30 cellular contexts compared by ENCODE assay signal in genomic region chr9:34374339-34374738, GRCh38. TPM values are rescaled to one million over a fixed set of nuclear protein-coding genes. Genes with fewer than 3 reads are reported as not detected.
DNase-seq lines count a peak whose midpoint lies in the region; ATAC-seq, FAIRE-seq and TF ChIP-seq lines count a peak whose summit lies in the region.
"Had no signal": no experiment of that assay in that cellular context is flagged by ENCODE, and none has a peak within 500 bp of the region (broad histone marks: within the 10 kb centered on the region; RNA-seq: fewer than 3 reads in every experiment).

No MANE protein-coding gene starts in this region.

- CTCF ChIA-PET in Caco-2 (lab: Charles Lee), result interaction anchor here (0.9 to 7.5 kb wide), 4 partner anchors 22 to 307 kb away, joined by 3 to 105 read pairs (median 10); no protein-coding TSS in a partner anchor
- CTCF ChIA-PET in H1 (lab: Charles Lee; ENCODE audit: partially characterized antibody), result interaction anchor here (0.9 to 19.4 kb wide), 5 partner anchors 10 to 120 kb away, joined by 3 to 350 read pairs (median 83); no protein-coding TSS in a partner anchor

- H3K9me3 Mint-ChIP-seq in Caco-2 (ENCODE audit: unreplicated experiment), result no peaks in the 10 kb centered on the region
- H3K9me3 Mint-ChIP-seq: activated naive CD4-positive, alpha-beta T cell treated with anti-CD3 and anti-CD28 coated beads, Interleukin-2, amount 50 U/mL, for 24 hours; activated T-helper 2 cell treated with anti-CD3 and anti-CD28 coated beads, Interferon-gamma antibody, Interleukin-2, Interleukin-4, amounts not matched to agents 10 μg/mL and 5 μg/mL and 100 μg/mL, durations not matched to agents 14 hours and 24 hours and 36 hours; CD8-positive, alpha-beta memory T cell; stimulated activated memory B cell treated with anti-CD40 and anti-IgM and Interleukin-4, amounts not matched to agents 10 μg/mL and 1 μg/mL and 100 μg/mL, for 72 hours had no signal

- H2BK20ac ChIP-seq in H1 (ENCODE audit: low read length), result no peak overlapping the region

- TF ChIP-seq EP300 in H1 (IDR thresholded peaks at IDR 0.05; ENCODE audit: borderline replicate concordance in 1 of 2, low read depth in 2 of 2, low read length in 2 of 2) (no peak), stomach (IDR thresholded peaks at IDR 0.05) (no peak)

- BruUV-seq in Caco-2 (replicated peaks; lab: Mats Ljungman, UMichigan), result no TSS peak

- H3K27me3 Mint-ChIP-seq in Caco-2 (ENCODE audit: insufficient read depth, unreplicated experiment), result no peaks in the 10 kb centered on the region
- H3K27me3 Mint-ChIP-seq: activated naive CD4-positive, alpha-beta T cell treated with anti-CD3 and anti-CD28 coated beads, Interleukin-2, amount 50 U/mL, for 24 hours; B cell; CD8-positive, alpha-beta memory T cell; stimulated activated memory B cell treated with anti-CD40 and anti-IgM and Interleukin-4, amounts not matched to agents 10 μg/mL and 1 μg/mL and 100 μg/mL, for 72 hours had no signal

- no peak overlapping the region; a peak in 1 of 4 replicates for H3K4me2 ChIP-seq in H1 (ENCODE audit: insufficient read depth in 1 of 2, low read depth in 2 of 2, low read length in 2 of 2)

- H2BK12ac ChIP-seq in H1 (ENCODE audit: low read depth, low read length), result no peak overlapping the region

- H3K9me3 ChIP-seq in Caco-2, result no peaks in the 10 kb centered on the region; the same call in 1 of the 2 replicates
- no peaks in the 10 kb centered on the region; a peak in 1 of 4 replicates for H3K9me3 ChIP-seq in H1 (ENCODE audit: insufficient read depth in 2 of 2, low read depth in 1 of 2, low read length in 1 of 2)
- H3K9me3 ChIP-seq in mucosa of stomach (ENCODE audit: control insufficient read depth, low read length), result no peaks in the 10 kb centered on the region
- H3K9me3 ChIP-seq in stomach, result no peaks in the 10 kb centered on the region
- H3K9me3 ChIP-seq: heart left ventricle, prostate gland had no signal

- no peak overlapping the region for H2AFZ ChIP-seq in H1 (ENCODE audit: low read length)

- H3K4me3 Mint-ChIP-seq in Caco-2 (ENCODE audit: unreplicated experiment), result peak overlapping the region; percentile 88
- H3K4me3 Mint-ChIP-seq: activated CD8-positive, alpha-beta T cell treated with anti-CD3 and anti-CD28 coated beads, Interleukin-2, amount 10 ng/mL, durations not matched to agents 7 days and 5 days; activated naive CD4-positive, alpha-beta T cell treated with anti-CD3 and anti-CD28 coated beads, Interleukin-2, amount 50 U/mL, for 24 hours; B cell; stimulated activated memory B cell treated with anti-CD40 and anti-IgM and Interleukin-4, amounts not matched to agents 10 μg/mL and 1 μg/mL and 100 μg/mL, for 72 hours had no signal

- H3K36me3 Mint-ChIP-seq in Caco-2 (ENCODE audit: insufficient read depth, unreplicated experiment), result peaks cover 48% of the 10 kb centered on the region
- H3K36me3 Mint-ChIP-seq: naive B cell; stimulated activated memory B cell treated with anti-CD40 and anti-IgM and Interleukin-4, amounts not matched to agents 10 μg/mL and 1 μg/mL and 100 μg/mL, for 72 hours had no signal

- H2BK5ac ChIP-seq in H1 (ENCODE audit: low read depth, low read length), result no peak overlapping the region

- H3K23me2 ChIP-seq in H1 (ENCODE audit: low read depth, low read length), result peaks cover 13% of the 10 kb centered on the region

- no peak overlapping the region for H4K5ac ChIP-seq in H1 (ENCODE audit: insufficient read length, low read depth, low read length)

- H3K4ac ChIP-seq in H1 (replicated peaks; ENCODE audit: insufficient read length, low read depth, low read length), result no peak overlapping the region

- peak overlapping the region; percentile 84; the same call in 1 of the 2 replicates for H2AK5ac ChIP-seq in H1 (ENCODE audit: low read depth, low read length)

- peak overlapping the region; percentile 49 for H3K27ac Mint-ChIP-seq in Caco-2 (ENCODE audit: unreplicated experiment)
- H3K27ac Mint-ChIP-seq: activated CD8-positive, alpha-beta T cell treated with anti-CD3 and anti-CD28 coated beads, Interleukin-2, amount 10 ng/mL, durations not matched to agents 7 days and 5 days; activated naive CD4-positive, alpha-beta T cell treated with anti-CD3 and anti-CD28 coated beads, Interleukin-2, amount 50 U/mL, for 24 hours; activated T-helper 2 cell treated with anti-CD3 and anti-CD28 coated beads, Interferon-gamma antibody, Interleukin-2, Interleukin-4, amounts not matched to agents 10 μg/mL and 5 μg/mL and 100 μg/mL, durations not matched to agents 14 hours and 24 hours and 36 hours; B cell; naive B cell; stimulated activated memory B cell treated with anti-CD40 and anti-IgM and Interleukin-4, amounts not matched to agents 10 μg/mL and 1 μg/mL and 100 μg/mL, for 72 hours had no signal

- ATAC-seq in HG02642 (IDR thresholded peaks at IDR 0.05; ENCODE audit: poor library complexity, unreplicated experiment), result no peak
- ATAC-seq: activated CD8-positive, alpha-beta T cell treated with anti-CD3 and anti-CD28 coated beads, Interleukin-2, amount 10 ng/mL, durations not matched to agents 7 days and 5 days; heart left ventricle; left ventricle myocardium superior; stimulated activated memory B cell treated with anti-CD40 and anti-IgM and Interleukin-4, amounts not matched to agents 10 μg/mL and 1 μg/mL and 100 μg/mL, for 72 hours had no signal

- no peak overlapping the region for H3K14ac ChIP-seq in H1 (ENCODE audit: insufficient read length)

- in situ Hi-C loops in brain microvascular endothelial cell (cut with HindIII; ENCODE audit: low pct_ligation_motif_present, low sequenced_read_pairs), result no loop called here

- TF ChIP-seq RAD21 in H1 (IDR thresholded peaks at IDR 0.05 in 1 of 2, conservative IDR thresholded peaks at IDR 0.05 in 1 of 2; ENCODE audit: low read depth in 2 of 2, low read length in 2 of 2), result no peak

- TF ChIP-seq CTCF in Caco-2 (IDR thresholded peaks at IDR 0.05; ENCODE audit: insufficient read depth in 1 of 2, low read depth in 1 of 2, low read length in 1 of 2, severe bottlenecking in 1 of 2, unreplicated experiment in 1 of 2), result no peak
- no peak for TF ChIP-seq CTCF in H1 (IDR thresholded peaks at IDR 0.05; ENCODE audit: control extremely low read depth in 1 of 3, insufficient read depth in 1 of 3, low read depth in 1 of 3, low read length in 3 of 3)
- no peak for TF ChIP-seq CTCF in stomach (IDR thresholded peaks at IDR 0.05)
- no peak for TF ChIP-seq CTCF in brain microvascular endothelial cell (IDR thresholded peaks at IDR 0.05; ENCODE audit: low read depth, low read length, missing control alignments)

- intact Hi-C loops in Caco-2 (cut with micrococcal nuclease; ENCODE audit: unreplicated experiment), result loop anchor here (2.0 kb wide), 1 partner anchor 30 kb away; no protein-coding TSS in a partner anchor
- intact Hi-C loops in stomach (cut with DNase I; ENCODE audit: low total_unique reads), result loop anchor here (5.0 to 10.0 kb wide), 2 partner anchors 37 to 190 kb away; no protein-coding TSS in a partner anchor

- H3K9ac ChIP-seq in H1 (replicated peaks in 1 of 4; ENCODE audit: extremely low read depth in 1 of 4, low read depth in 3 of 4, low read length in 3 of 4), result no peak overlapping the region
- H3K9ac ChIP-seq in mucosa of stomach (ENCODE audit: low read length), result peak overlapping the region; percentile 3

- H4K91ac ChIP-seq in H1 (replicated peaks; ENCODE audit: insufficient read length, low read length), result no peak overlapping the region

- H3K27ac ChIP-seq in H1 (ENCODE audit: low read depth, low read length) (no peak overlapping the region), stomach (peak overlapping the region; percentile 44 to 93 (median 85)), brain microvascular endothelial cell (no peak overlapping the region)
- H3K27ac ChIP-seq: prostate gland had no signal

- WGBS in H1 (ENCODE audit: extremely low coverage in 1 of 2, insufficient coverage in 1 of 2, insufficient read length in 1 of 2, insufficient replicate concordance in 2 of 2, low coverage in 1 of 2, low lambda C conversion rate in 2 of 2, missing lambda C conversion rate in 1 of 2), 2 experiments, result 91% methylated on average over 3 of the region's 3 CpGs; no CpG with 5 or more reads in 1 of the 2 experiments
- 61 to 74% (median 66%) methylated on average over 3 of the region's 3 CpGs for WGBS in stomach, 5 donors

- H2BK120ac ChIP-seq in H1 (replicated peaks; ENCODE audit: low read depth, low read length), result no peak overlapping the region

- 0 out of 2 replicates have a peak overlapping the region, but pooled peaks have one; percentile 61 for H2BK15ac ChIP-seq in H1 (ENCODE audit: low read length)

- no peak overlapping the region for H3K18ac ChIP-seq in H1 (ENCODE audit: extremely low read depth, low read length)

- H3K79me1 ChIP-seq in H1 (ENCODE audit: low read depth, low read length), result no peaks in the 10 kb centered on the region; the same call in 1 of the 2 replicates

- POLR2A ChIA-PET in Caco-2 (lab: Charles Lee) (interaction anchor here (0.5 to 0.9 kb wide), 3 partner anchors 14 to 229 kb away, joined by 3 to 5 read pairs (median 4); no protein-coding TSS in a partner anchor), H1 (lab: Charles Lee; ENCODE audit: partially characterized antibody) (interaction anchor here (3.4 kb wide), 1 partner anchor 10 kb away, joined by 18 read pairs; no protein-coding TSS in a partner anchor)

- H3K4me3 ChIP-seq in Caco-2 (ENCODE audit: low read depth, low read length), result 0 out of 2 replicates have a peak overlapping the region, but pooled peaks have one; percentile 10
- H3K4me3 ChIP-seq in H1 (ENCODE audit: extremely low read depth in 1 of 4, insufficient read depth in 2 of 4, low read depth in 3 of 4, low read length in 4 of 4), result no peak overlapping the region
- no peak overlapping the region for H3K4me3 ChIP-seq in mucosa of stomach (ENCODE audit: low read length)
- H3K4me3 ChIP-seq in stomach, result no peak overlapping the region
- H3K4me3 ChIP-seq in brain microvascular endothelial cell (ENCODE audit: low read depth, low read length), result no peak overlapping the region
- H3K4me3 ChIP-seq: heart left ventricle, prostate gland had no signal

- FAIRE-seq in H1 (lab: Jason Lieb, UNC), result no peak
- FAIRE-seq: GM19239, H54 had no signal

- DNase-seq in Caco-2 (no peak), H1 (ENCODE audit: low read depth in 1 of 2, low spot score in 2 of 2) (no peak), stomach (no peak), NCI-H345 (lab: John Stamatoyannopoulos, UW) (no peak), NCI-H187 (lab: John Stamatoyannopoulos, UW) (no peak), brain microvascular endothelial cell (no peak)
- DNase-seq: ACHN; activated CD8-positive, alpha-beta T cell treated with anti-CD3 and anti-CD28 coated beads, Interleukin-2, amount 10 ng/mL, durations not matched to agents 7 days and 5 days; activated T-cell treated with anti-CD3 and anti-CD28 coated beads for 4 hours; amniotic stem cell; CD8-positive, alpha-beta memory T cell; effector memory CD4-positive, alpha-beta T cell; EL; erythroblast; heart left ventricle; Karpas-422; left ventricle myocardium superior; naive B cell; NCI-H2029 treated with DMSO at 0.1 percent for 48 hours; Right ventricle myocardium superior; T-helper 2 cell had no signal

- H3K4me1 Mint-ChIP-seq in Caco-2 (ENCODE audit: low read depth, unreplicated experiment), result peaks cover 22% of the 10 kb centered on the region

- H4K8ac ChIP-seq in H1 (ENCODE audit: extremely low read depth, insufficient read depth, low read length), result no peak overlapping the region

- H3K23ac ChIP-seq in H1 (ENCODE audit: insufficient read length), result no peak overlapping the region

- H3K56ac ChIP-seq in H1 (replicated peaks; ENCODE audit: insufficient read length, low read depth, low read length), result no peak overlapping the region

- H4K20me1 ChIP-seq in H1 (replicated peaks in 1 of 2; ENCODE audit: control insufficient read depth in 1 of 2, insufficient read depth in 2 of 2, low read length in 2 of 2), result peaks cover 0 to 4% of the 10 kb centered on the region in 2 experiments

- TF ChIP-seq POLR2A in H1 (IDR thresholded peaks at IDR 0.05; ENCODE audit: control extremely low read depth in 1 of 2, low read depth in 2 of 2, low read length in 2 of 2) (no peak), stomach (IDR thresholded peaks at IDR 0.05) (no peak)

- peaks cover 13% of the 10 kb centered on the region for H3K36me3 ChIP-seq in Caco-2 (ENCODE audit: control insufficient read depth, insufficient read depth, low read length)
- peaks cover 0 to 9% (median 0%) of the 10 kb centered on the region in 4 experiments; a peak in 1 of 8 replicates for H3K36me3 ChIP-seq in H1 (ENCODE audit: control insufficient read depth in 2 of 4, insufficient read depth in 4 of 4, low read length in 3 of 4)
- H3K36me3 ChIP-seq in mucosa of stomach (ENCODE audit: control insufficient read depth, insufficient read depth, low read length), result peaks cover 8% of the 10 kb centered on the region
- peaks cover 26 to 39% (median 30%) of the 10 kb centered on the region in 4 donors for H3K36me3 ChIP-seq in stomach
- no peaks in the 10 kb centered on the region for H3K36me3 ChIP-seq in brain microvascular endothelial cell (replicated peaks)
- H3K36me3 ChIP-seq: prostate gland had no signal

- H3K27me3 ChIP-seq in Caco-2 (replicated peaks; ENCODE audit: control insufficient read depth, insufficient read depth, low read length), result no peaks in the 10 kb centered on the region
- H3K27me3 ChIP-seq in H1 (replicated peaks in 1 of 4; ENCODE audit: control insufficient read depth in 3 of 4, extremely low read depth in 1 of 4, insufficient read depth in 3 of 4, low read length in 3 of 4), result peaks cover 0 to 6% (median 3%) of the 10 kb centered on the region in 4 experiments; a peak in 3 of 7 replicates
- no peaks in the 10 kb centered on the region for H3K27me3 ChIP-seq in mucosa of stomach (ENCODE audit: control insufficient read depth, insufficient read depth, low read length)
- H3K27me3 ChIP-seq in stomach, result peaks cover 0 to 11% (median 0%) of the 10 kb centered on the region in 3 donors
- H3K27me3 ChIP-seq in brain microvascular endothelial cell (replicated peaks), result peaks cover 19% of the 10 kb centered on the region

- no peaks in the 10 kb centered on the region for H3K79me2 ChIP-seq in H1 (ENCODE audit: control insufficient read depth in 1 of 2, insufficient read depth in 2 of 2, low read length in 2 of 2)

- H3K4me1 ChIP-seq in Caco-2 (peaks cover 18% of the 10 kb centered on the region), H1 (replicated peaks in 1 of 4; ENCODE audit: control insufficient read depth in 3 of 4, insufficient read depth in 4 of 4, low read length in 3 of 4) (peaks cover 3 to 4% (median 3%) of the 10 kb centered on the region in 4 experiments; a peak in 6 of 7 replicates), mucosa of stomach (ENCODE audit: control insufficient read depth, insufficient read depth, low read length) (peaks cover 31% of the 10 kb centered on the region), stomach (peaks cover 26 to 72% (median 55%) of the 10 kb centered on the region in 4 donors)
- H3K4me1 ChIP-seq: prostate gland had no signal

RNA-seq across cellular contexts. Expression of gene MYORG, which starts 2.4 kb away (rescaled TPM):
- 33.4 and 37.3 TPM in 2 replicates for total RNA-seq in Caco-2 (2022)
- 5.0 and 5.9 TPM in 2 replicates for total RNA-seq in H1 (2021; fragmentation: NEBNext Ultra II Directional; extraction: Animal tissue kit (Norgen Biotek cat#: 25700))
- 1.2 and 1.4 TPM in 2 replicates for polyA plus RNA-seq in H1 (2011; rRNA removed)
- polyA plus RNA-seq in H1 (2011; cell fraction: cytosol; rRNA removed), result 1.2 TPM
- polyA plus RNA-seq in H1 (2011; cell fraction: nucleus; rRNA removed), result 1.3 TPM
- 3.0 to 3.5 TPM (median 3.2 TPM) in 4 replicates for polyA plus RNA-seq in H1 (2012, experiment 1 of 2)
- polyA plus RNA-seq in H1 (2012, experiment 2 of 2), result 2.7 TPM
- 6.7 TPM for polyA plus RNA-seq in H1 (2013, experiment 1 of 2)
- polyA plus RNA-seq in H1 (2013, experiment 2 of 2), result 7.2 TPM
- 1.2 and 1.8 TPM in 2 replicates for polyA minus RNA-seq in H1 (2011; rRNA and poly(A)+ RNA removed)
- 2.1 TPM for polyA minus RNA-seq in H1 (2011; cell fraction: cytosol; rRNA and poly(A)+ RNA removed)
- polyA minus RNA-seq in H1 (2011; cell fraction: nucleus; rRNA and poly(A)+ RNA removed), result 1.2 TPM
- 10 to 100 TPM in 4 of 5 donors, 1 to 10 TPM in 1; 9.5 to 31.3 (median 19.6) TPM for total RNA-seq in stomach
- 1 to 10 TPM in 2 of 3 donors, under 1 TPM in 1; 0.76 to 9.0 (median 3.9) TPM for polyA plus RNA-seq in stomach

RNA-seq across cellular contexts. Expression of gene NUDT2, which starts 45.0 kb away (rescaled TPM):
- total RNA-seq in Caco-2 (2022), result 14.4 and 15.0 TPM in 2 replicates
- total RNA-seq in H1 (2021; fragmentation: NEBNext Ultra II Directional; extraction: Animal tissue kit (Norgen Biotek cat#: 25700)), result 16.7 and 18.1 TPM in 2 replicates
- 16.2 and 23.7 TPM in 2 replicates for polyA plus RNA-seq in H1 (2011; rRNA removed)
- 28.9 TPM for polyA plus RNA-seq in H1 (2011; cell fraction: cytosol; rRNA removed)
- polyA plus RNA-seq in H1 (2011; cell fraction: nucleus; rRNA removed), result 11.2 TPM
- polyA plus RNA-seq in H1 (2012, experiment 1 of 2), result 20.2 to 25.1 TPM (median 22.6 TPM) in 4 replicates
- polyA plus RNA-seq in H1 (2012, experiment 2 of 2), result 13.5 TPM
- polyA plus RNA-seq in H1 (2013, experiment 1 of 2), result 11.1 TPM
- polyA plus RNA-seq in H1 (2013, experiment 2 of 2), result 11.6 TPM
- polyA minus RNA-seq in H1 (2011; rRNA and poly(A)+ RNA removed), result 9.5 and 13.0 TPM in 2 replicates
- 4.2 TPM for polyA minus RNA-seq in H1 (2011; cell fraction: cytosol; rRNA and poly(A)+ RNA removed)
- 4.0 TPM for polyA minus RNA-seq in H1 (2011; cell fraction: nucleus; rRNA and poly(A)+ RNA removed)
- 10 to 100 TPM in 3 of 5 donors, 1 to 10 TPM in 1, under 1 TPM in 1; 0.87 to 46.9 (median 17.0) TPM for total RNA-seq in stomach
- 10 to 100 TPM; 22.2 to 73.2 (median 34.5) TPM for polyA plus RNA-seq in stomach

RNA-seq across cellular contexts. Expression of gene KIF24, which starts 45.3 kb away (rescaled TPM):
- total RNA-seq in Caco-2 (2022) (3.9 and 4.4 TPM in 2 replicates), stomach (1 to 10 TPM in 4 of 5 donors, under 1 TPM in 1; 0.29 to 5.8 (median 3.2) TPM)
- 3.9 and 4.5 TPM in 2 replicates for total RNA-seq in H1 (2021; fragmentation: NEBNext Ultra II Directional; extraction: Animal tissue kit (Norgen Biotek cat#: 25700))
- polyA plus RNA-seq in H1 (2011; rRNA removed) (2.3 and 2.7 TPM in 2 replicates), stomach (under 1 TPM; 0.37 to 0.90 (median 0.46) TPM)
- 2.6 TPM for polyA plus RNA-seq in H1 (2011; cell fraction: cytosol; rRNA removed)
- polyA plus RNA-seq in H1 (2011; cell fraction: nucleus; rRNA removed), result 5.1 TPM
- 2.6 to 3.1 TPM (median 2.8 TPM) in 4 replicates for polyA plus RNA-seq in H1 (2012, experiment 1 of 2)
- 0.56 TPM for polyA plus RNA-seq in H1 (2012, experiment 2 of 2)
- 1.8 TPM for polyA plus RNA-seq in H1 (2013, experiment 1 of 2)
- 1.7 TPM for polyA plus RNA-seq in H1 (2013, experiment 2 of 2)
- polyA minus RNA-seq in H1 (2011; rRNA and poly(A)+ RNA removed), result 8.9 and 10.7 TPM in 2 replicates
- 4.2 TPM for polyA minus RNA-seq in H1 (2011; cell fraction: cytosol; rRNA and poly(A)+ RNA removed)
- polyA minus RNA-seq in H1 (2011; cell fraction: nucleus; rRNA and poly(A)+ RNA removed), result 7.3 TPM
- polyA plus RNA-seq: CD8-positive, alpha-beta memory T cell had no signal

Comparison
In these comparisons a context has a peak if more than half of its experiments do, and no peak if none do; other contexts are left out.
1. H3K27ac ChIP-seq: peak in stomach (5 of 5); none in H1 (single experiment) and brain microvascular endothelial cell (single experiment).